Comparison of ENCODE assay signal across 1 cellular context in genomic region chr4:183852910-183853555, GRCh38.
TF ChIP-seq lines count a peak whose summit lies in the region.

No MANE protein-coding gene starts in this region.

TF ChIP-seq in GM23338, 12 proteins besides CTCF, POLR2A, EP300 and RAD21 (continued from another document):
- no peak for TF ChIP-seq ZNF462 (CRISPR knock-in tag; IDR thresholded peaks at IDR 0.05)
- TF ChIP-seq ETS1 (IDR thresholded peaks at IDR 0.05), result no peak
- no peak for TF ChIP-seq REST (IDR thresholded peaks at IDR 0.05; ENCODE audit: unreplicated experiment)
- no peak for TF ChIP-seq STAT1 (IDR thresholded peaks at IDR 0.05; ENCODE audit: unreplicated experiment)
